Comparison of ENCODE assay signal across 25 cellular contexts in the genomic region with DNA sequence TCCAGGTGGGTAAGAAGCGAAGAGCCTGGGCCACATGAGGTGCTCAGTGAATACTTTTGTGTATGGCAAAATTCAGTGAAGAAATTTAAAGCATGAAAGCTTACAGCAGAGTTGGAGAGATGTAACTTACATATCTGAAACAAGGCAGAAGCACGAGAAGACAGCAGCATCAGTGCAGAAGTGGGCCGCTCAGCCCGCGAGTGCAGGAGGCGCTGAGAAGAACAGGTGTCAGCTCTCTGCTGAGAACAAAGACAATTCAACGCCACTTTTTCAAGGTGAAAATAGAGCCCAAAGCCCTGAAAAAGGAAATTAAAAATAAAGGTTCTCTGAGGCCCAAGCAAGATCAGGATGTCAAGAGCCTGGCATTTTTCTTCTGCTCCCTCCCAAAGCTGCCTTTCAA. TPM values are rescaled to one million over a fixed set of nuclear protein-coding genes. Genes with fewer than 3 reads are reported as not detected.
DNase-seq lines count a peak whose midpoint lies in the region; ATAC-seq and TF ChIP-seq lines count a peak whose summit lies in the region.
"Had no signal": no experiment of that assay in that cellular context is flagged by ENCODE, and none has a peak within 500 bp of the region (broad histone marks: within the 10 kb centered on the region; RNA-seq: fewer than 3 reads in every experiment).

No MANE protein-coding gene starts in this region.

- TF ChIP-seq CTCF in right atrium auricular region (IDR thresholded peaks at IDR 0.05): no peak
- TF ChIP-seq CTCF in chondrocyte (IDR thresholded peaks at IDR 0.05): no peak
- TF ChIP-seq CTCF in upper lobe of right lung (IDR thresholded peaks at IDR 0.05): no peak

- DNase-seq in right atrium auricular region (ENCODE audit: low spot score) (no peak), Right ventricle myocardium superior (no peak), chondrocyte (ENCODE audit: low spot score) (peak; percentile 14), upper lobe of right lung (no peak), UCSD-AML1 (lab: John Stamatoyannopoulos, UW; ENCODE audit: unreplicated experiment) (no peak)
- peak in 1 of 10 donors; percentile 24 for DNase-seq in naive thymus-derived CD8-positive, alpha-beta T cell
- no peak for DNase-seq in effector memory CD4-positive, alpha-beta T cell
- DNase-seq: activated CD4-positive, CD25-positive, alpha-beta regulatory T cell treated with anti-CD3 and anti-CD28 coated beads, Interleukin-2, amount 50 U/mL, for 72 hours; amniotic stem cell; Calu3; endodermal cell; MG63; NCI-H1417; NCI-H2081; NCI-H524; NK-92 treated with Interleukin-12 subunit alpha and Interleukin-12 subunit beta, amount 100 ng/mL, for 24 hours had no signal

- H3K4me1 Mint-ChIP-seq in chondrocyte (ENCODE audit: low read depth): peaks cover 10% of the 10 kb centered on the region
- peaks cover 16 to 22% (median 19%) of the 10 kb centered on the region in 4 donors for H3K4me1 Mint-ChIP-seq in naive thymus-derived CD8-positive, alpha-beta T cell
- H3K4me1 Mint-ChIP-seq: endodermal cell; memory B cell; stimulated activated effector memory CD8-positive, alpha-beta T cell treated with anti-CD3 and anti-CD28 coated beads, Interleukin-12 subunit alpha, Interleukin-12 subunit beta, amount 100 ng/mL, for 72 hours had no signal

- POLR2A ChIA-PET in naive thymus-derived CD8-positive, alpha-beta T cell (lab: Charles Lee): interaction anchor here (1.0 to 1.8 kb wide), 5 partner anchors 11 to 554 kb away, joined by 3 to 5 read pairs (median 3); no protein-coding TSS in a partner anchor

- H3K36me3 ChIP-seq in right atrium auricular region: peaks cover 28% of the 10 kb centered on the region
- H3K36me3 ChIP-seq in upper lobe of right lung: no peaks in the 10 kb centered on the region
- no peaks in the 10 kb centered on the region for H3K36me3 ChIP-seq in effector memory CD4-positive, alpha-beta T cell (ENCODE audit: control insufficient read depth, insufficient read depth, low read length)
- H3K36me3 ChIP-seq: BLaER1 treated with 17β-estradiol and CSF1 and Interleukin-3, amounts not matched to agents 10 nM and 100 nM; MG63; suprapubic skin had no signal

- H3K27ac Mint-ChIP-seq in chondrocyte (ENCODE audit: unreplicated experiment): no peak overlapping the region
- H3K27ac Mint-ChIP-seq in naive thymus-derived CD8-positive, alpha-beta T cell: peak overlapping the region; percentile 36 to 94 (median 86)
- H3K27ac Mint-ChIP-seq: memory B cell; stimulated activated effector memory CD8-positive, alpha-beta T cell treated with anti-CD3 and anti-CD28 coated beads, Interleukin-12 subunit alpha, Interleukin-12 subunit beta, amount 100 ng/mL, for 72 hours had no signal

- intact Hi-C loops in Right ventricle myocardium superior (cut with DNase I): no loop called here
- intact Hi-C loops in upper lobe of right lung (cut with DNase I): no loop called here

- no peaks in the 10 kb centered on the region for H3K9me3 Mint-ChIP-seq in chondrocyte (ENCODE audit: low read depth)
- H3K9me3 Mint-ChIP-seq in naive thymus-derived CD8-positive, alpha-beta T cell: no peaks in the 10 kb centered on the region
- H3K9me3 Mint-ChIP-seq: endodermal cell; memory B cell; stimulated activated effector memory CD8-positive, alpha-beta T cell treated with anti-CD3 and anti-CD28 coated beads, Interleukin-12 subunit alpha, Interleukin-12 subunit beta, amount 100 ng/mL, for 72 hours had no signal

- H3K9me3 ChIP-seq in right atrium auricular region (no peaks in the 10 kb centered on the region), upper lobe of right lung (no peaks in the 10 kb centered on the region)
- no peaks in the 10 kb centered on the region for H3K9me3 ChIP-seq in effector memory CD4-positive, alpha-beta T cell (ENCODE audit: control insufficient read depth, low read length)
- H3K9me3 ChIP-seq: BLaER1 treated with 17β-estradiol and CSF1 and Interleukin-3, amounts not matched to agents 10 nM and 100 nM; MG63; suprapubic skin had no signal

- no peaks in the 10 kb centered on the region for H3K36me3 Mint-ChIP-seq in chondrocyte (ENCODE audit: low read depth)
- no peaks in the 10 kb centered on the region for H3K36me3 Mint-ChIP-seq in naive thymus-derived CD8-positive, alpha-beta T cell
- H3K36me3 Mint-ChIP-seq: memory B cell; stimulated activated effector memory CD8-positive, alpha-beta T cell treated with anti-CD3 and anti-CD28 coated beads, Interleukin-12 subunit alpha, Interleukin-12 subunit beta, amount 100 ng/mL, for 72 hours had no signal

- H3K4me1 ChIP-seq in right atrium auricular region (peaks cover 0 to 36% of the 10 kb centered on the region in 2 donors), upper lobe of right lung (peaks cover 9% of the 10 kb centered on the region)
- H3K4me1 ChIP-seq in effector memory CD4-positive, alpha-beta T cell (ENCODE audit: control insufficient read depth, insufficient read depth, low read length, poor library complexity, severe bottlenecking): no peaks in the 10 kb centered on the region
- H3K4me1 ChIP-seq: suprapubic skin had no signal

- H3K27ac ChIP-seq in right atrium auricular region (peak overlapping the region; percentile 81 to 87), upper lobe of right lung (peak overlapping the region; percentile 75)
- H3K27ac ChIP-seq in effector memory CD4-positive, alpha-beta T cell (ENCODE audit: insufficient read depth, low read length, poor library complexity, severe bottlenecking): no peak overlapping the region
- H3K27ac ChIP-seq: BLaER1 treated with 17β-estradiol and CSF1 and Interleukin-3, amounts not matched to agents 10 nM and 100 nM had no signal

- ATAC-seq in Right ventricle myocardium superior (ENCODE audit: poor library complexity) (no peak), upper lobe of right lung (no peak), GM18873 (IDR thresholded peaks at IDR 0.05; ENCODE audit: low FRiP score, unreplicated experiment) (no peak)
- peak; percentile 53 to 61 for ATAC-seq in naive thymus-derived CD8-positive, alpha-beta T cell
- ATAC-seq: GM12878; stimulated activated effector memory CD8-positive, alpha-beta T cell treated with anti-CD3 and anti-CD28 coated beads, Interleukin-12 subunit alpha, Interleukin-12 subunit beta, amount 100 ng/mL, for 72 hours had no signal

- no peak overlapping the region for H3K4me3 Mint-ChIP-seq in chondrocyte (ENCODE audit: unreplicated experiment)
- H3K4me3 Mint-ChIP-seq in naive thymus-derived CD8-positive, alpha-beta T cell: peak overlapping the region in 8 of 10 donors; percentile 22 to 70 (median 58)
- H3K4me3 Mint-ChIP-seq: endodermal cell; memory B cell; stimulated activated effector memory CD8-positive, alpha-beta T cell treated with anti-CD3 and anti-CD28 coated beads, Interleukin-12 subunit alpha, Interleukin-12 subunit beta, amount 100 ng/mL, for 72 hours had no signal

- H3K27me3 ChIP-seq in right atrium auricular region (no peaks in the 10 kb centered on the region), upper lobe of right lung (no peaks in the 10 kb centered on the region)
- no peaks in the 10 kb centered on the region for H3K27me3 ChIP-seq in effector memory CD4-positive, alpha-beta T cell (replicated peaks; ENCODE audit: control insufficient read depth, insufficient read depth, low read length, poor library complexity, severe bottlenecking)
- H3K27me3 ChIP-seq: BLaER1 treated with 17β-estradiol and CSF1 and Interleukin-3, amounts not matched to agents 10 nM and 100 nM; MG63; suprapubic skin had no signal

- no peaks in the 10 kb centered on the region for H3K27me3 Mint-ChIP-seq in chondrocyte (ENCODE audit: low read depth)
- H3K27me3 Mint-ChIP-seq in naive thymus-derived CD8-positive, alpha-beta T cell: no peaks in the 10 kb centered on the region

- H3K4me3 ChIP-seq in right atrium auricular region: no peak overlapping the region
- no peak overlapping the region for H3K4me3 ChIP-seq in upper lobe of right lung
- H3K4me3 ChIP-seq in effector memory CD4-positive, alpha-beta T cell (ENCODE audit: insufficient read depth, low read depth, low read length, poor library complexity, severe bottlenecking): no peak overlapping the region
- H3K4me3 ChIP-seq: BLaER1 treated with 17β-estradiol and CSF1 and Interleukin-3, amounts not matched to agents 10 nM and 100 nM; coronary artery; GM12878; MG63; smooth muscle cell; suprapubic skin had no signal

RNA-seq across cellular contexts. Expression of a gene that starts 58.3 kb away (rescaled TPM):
- total RNA-seq in right atrium auricular region (10 to 100 TPM; 84.2 to 85.0 TPM), Right ventricle myocardium superior (215 TPM), chondrocyte (1.8 to 6.0 TPM (median 4.7 TPM) in 3 replicates), upper lobe of right lung (4.5 TPM)
- total RNA-seq in naive thymus-derived CD8-positive, alpha-beta T cell: not detected
- not detected for polyA plus RNA-seq in naive thymus-derived CD8-positive, alpha-beta T cell
- polyA plus RNA-seq: keratinocyte had no signal

Comparison
In these comparisons a context has a peak if more than half of its experiments do, and no peak if none do; other contexts are left out.
1. ATAC-seq: peak in naive thymus-derived CD8-positive, alpha-beta T cell (2 of 2); none in Right ventricle myocardium superior (single experiment), upper lobe of right lung (single experiment) and GM18873 (single experiment).
2. RNA of a gene that starts 58.3 kb away (total RNA-seq): 215 TPM in Right ventricle myocardium superior (single experiment) and 84.2 to 85.0 TPM in right atrium auricular region; 1.8 to 6.0 TPM in chondrocyte, 4.5 TPM in upper lobe of right lung (single experiment) and not detected in naive thymus-derived CD8-positive, alpha-beta T cell; every median in the first group is over 10 times any median in the second.